Comparison of ENCODE assay signal across 24 cellular contexts in the genomic region with DNA sequence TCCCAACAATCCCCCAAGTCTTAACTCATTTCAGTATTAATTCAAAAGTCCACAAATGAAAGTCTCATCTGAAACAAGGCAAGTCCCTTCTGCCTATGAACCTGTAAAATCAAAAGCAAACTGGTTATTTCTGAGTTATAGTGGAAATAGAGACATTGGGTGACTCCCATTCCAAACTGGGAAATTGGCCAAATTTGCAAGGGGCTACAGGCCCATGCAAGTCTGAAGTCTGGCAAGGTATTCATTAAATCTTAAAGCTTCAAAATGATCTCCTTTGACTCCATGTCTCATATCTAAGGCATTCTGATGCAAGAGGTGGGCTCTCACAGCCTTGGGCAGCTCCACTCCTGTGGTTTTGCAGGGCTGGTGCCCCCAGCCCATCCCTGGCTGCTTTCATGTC.
"Had no signal": no experiment of that assay in that cellular context is flagged by ENCODE, and none has a peak within 500 bp of the region (broad histone marks: within the 10 kb centered on the region; RNA-seq: fewer than 3 reads in every experiment).

No MANE protein-coding gene starts in this region.

- DNase-seq: hypothalamus; immature natural killer cell; left ventricle myocardium inferior; mesenchymal stem cell; naive thymus-derived CD8-positive, alpha-beta T cell; nucleus accumbens; retina; right cardiac atrium; stimulated activated CD4-positive, alpha-beta T cell treated with anti-CD3 and anti-CD28 coated beads, Interleukin-12 subunit alpha, Interleukin-12 subunit beta, amount 100 ng/mL, for 4 hours; stimulated activated CD4-positive, alpha-beta T cell treated with anti-CD3 and anti-CD28 coated beads, Interleukin-15, amount 100 ng/mL, for 24 hours; stimulated activated CD4-positive, alpha-beta T cell treated with anti-CD3 and anti-CD28 coated beads, Interleukin-2, amount 100 ng/mL, for 24 hours; stimulated activated CD4-positive, alpha-beta T cell treated with anti-CD3 and anti-CD28 coated beads, Interleukin-4, amount 100 ng/mL, for 1 hour; stimulated activated naive B cell treated with anti-CD40 and anti-IgM and Interleukin-4, amounts not matched to agents 10 μg/mL and 1 μg/mL and 100 μg/mL, for 72 hours; stimulated activated naive CD8-positive, alpha-beta T cell treated with anti-CD3 and anti-CD28 coated beads, Interleukin-15, Interleukin-2, amounts not matched to agents 100 U/mL and 50 U/mL, for 24 hours; stomach; testis; thyroid gland; transverse colon; upper lobe of left lung had no signal

- H3K27ac ChIP-seq: left ventricle myocardium inferior, pancreas, prostate gland, skin epidermis, stomach, testis, thyroid gland, transverse colon, upper lobe of left lung, vagina had no signal

- H3K27me3 ChIP-seq: pancreas, stomach, testis, thyroid gland, transverse colon, upper lobe of left lung, vagina had no signal

- ATAC-seq: naive thymus-derived CD8-positive, alpha-beta T cell; pancreas; right cardiac atrium; sciatic nerve; stimulated activated naive B cell treated with anti-CD40 and anti-IgM and Interleukin-4, amounts not matched to agents 10 μg/mL and 1 μg/mL and 100 μg/mL, for 72 hours; stimulated activated naive CD8-positive, alpha-beta T cell treated with anti-CD3 and anti-CD28 coated beads, Interleukin-15, Interleukin-2, amounts not matched to agents 100 U/mL and 50 U/mL, for 24 hours had no signal

- H3K4me3 ChIP-seq: left ventricle myocardium inferior, pancreas, prostate gland, skin epidermis, stomach, testis, thyroid gland, transverse colon, upper lobe of left lung, vagina had no signal

- H3K9me3 ChIP-seq: pancreas, prostate gland, testis, thyroid gland, transverse colon, vagina had no signal

- H3K36me3 ChIP-seq: left ventricle myocardium inferior, pancreas, prostate gland, stomach, thyroid gland, transverse colon, upper lobe of left lung, vagina had no signal

- H3K4me1 ChIP-seq: left ventricle myocardium inferior, pancreas, prostate gland, stomach, testis, thyroid gland, transverse colon, upper lobe of left lung, vagina had no signal
